In the genomic region with DNA sequence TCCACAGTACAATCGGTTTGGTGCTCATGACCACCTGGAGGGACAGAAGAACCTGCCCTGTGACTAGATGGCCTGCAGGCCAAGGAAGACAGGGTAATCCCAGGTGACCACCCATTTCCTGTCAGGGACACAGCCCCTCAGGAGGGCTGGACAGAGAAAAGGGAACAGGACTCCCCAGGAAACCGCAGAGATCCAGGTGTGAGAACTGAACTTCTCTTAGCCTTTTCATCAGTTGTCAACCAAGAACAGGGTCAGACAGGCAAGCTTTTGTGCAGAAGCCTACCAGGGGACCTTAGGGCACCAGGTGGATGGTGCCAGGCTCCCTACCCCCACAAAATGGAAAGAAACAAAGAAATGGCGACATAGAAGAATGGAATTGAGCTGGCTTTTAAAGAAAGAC, we compare ENCODE assay signal across 10 cellular contexts.
DNase-seq lines count a peak whose midpoint lies in the region; ATAC-seq and TF ChIP-seq lines count a peak whose summit lies in the region.
"Had no signal": no experiment of that assay in that cellular context is flagged by ENCODE, and none has a peak within 500 bp of the region (broad histone marks: within the 10 kb centered on the region; RNA-seq: fewer than 3 reads in every experiment).

No MANE protein-coding gene starts in this region.

- H3K4me3 ChIP-seq in mesenchymal stem cell (ENCODE audit: insufficient read depth in 1 of 2, low read depth in 1 of 2, low read length in 2 of 2) = no peak overlapping the region
- no peak overlapping the region for H3K4me3 ChIP-seq in thyroid gland (replicated peaks in 1 of 3)

- no peaks in the 10 kb centered on the region for H3K27me3 Mint-ChIP-seq in activated naive CD4-positive, alpha-beta T cell treated with anti-CD3 and anti-CD28 coated beads, Interleukin-2, amount 50 U/mL, for 24 hours
- H3K27me3 Mint-ChIP-seq in activated CD8-positive, alpha-beta T cell treated with anti-CD3 and anti-CD28 coated beads for 36 hours = peaks cover 12% of the 10 kb centered on the region

- H2BK12ac ChIP-seq in mesenchymal stem cell (ENCODE audit: low read length in 2 of 2) = peak overlapping the region; percentile 25 to 52

- H3K4me1 ChIP-seq in mesenchymal stem cell (ENCODE audit: control insufficient read depth, insufficient read depth, low read depth, low read length) = peaks cover 39% of the 10 kb centered on the region
- peaks cover 56 to 86% of the 10 kb centered on the region in 2 donors for H3K4me1 ChIP-seq in thyroid gland

- H3K36me3 Mint-ChIP-seq in activated naive CD4-positive, alpha-beta T cell treated with anti-CD3 and anti-CD28 coated beads, Interleukin-2, amount 50 U/mL, for 24 hours = peaks cover 7% of the 10 kb centered on the region
- H3K36me3 Mint-ChIP-seq in activated naive CD4-positive, alpha-beta T cell treated with anti-CD3 and anti-CD28 coated beads, Interleukin-2, amount 50 U/mL, for 72 hours = peaks cover 22 to 25% of the 10 kb centered on the region in 2 donors
- peaks cover 6% of the 10 kb centered on the region for H3K36me3 Mint-ChIP-seq in activated CD8-positive, alpha-beta T cell treated with anti-CD3 and anti-CD28 coated beads for 36 hours (ENCODE audit: low read depth)

- TF ChIP-seq CTCF in activated CD8-positive, alpha-beta T cell treated with anti-CD3 and anti-CD28 coated beads for 36 hours (IDR thresholded peaks at IDR 0.05) = no peak
- no peak for TF ChIP-seq CTCF in thyroid gland (IDR thresholded peaks at IDR 0.05)

- intact Hi-C loops in activated CD8-positive, alpha-beta T cell treated with anti-CD3 and anti-CD28 coated beads for 36 hours (cut with micrococcal nuclease) = loop anchor here (5.0 kb wide), 1 partner anchor 34 kb away; no protein-coding TSS in a partner anchor
- intact Hi-C loops in thyroid gland (cut with DNase I) = loop anchor here (10.0 kb wide), 1 partner anchor 136 kb away; the partner anchor contains the start of gene HDAC4

- H3K23ac ChIP-seq in mesenchymal stem cell (ENCODE audit: low read length in 2 of 2) = no peak overlapping the region

- no peak for TF ChIP-seq POLR2A in thyroid gland (IDR thresholded peaks at IDR 0.05)

- CTCF ChIA-PET in activated CD8-positive, alpha-beta T cell treated with anti-CD3 and anti-CD28 coated beads for 36 hours (lab: Charles Lee) = interaction anchor here (1.0 to 2.4 kb wide), 5 partner anchors 9 to 126 kb away, joined by 3 to 10 read pairs (median 4); no protein-coding TSS in a partner anchor

- 83% methylated on average over 3 of the region's 3 CpGs for WGBS in mesenchymal stem cell
- 83 to 89% methylated on average over 3 of the region's 3 CpGs for WGBS in thyroid gland, 2 donors

- no peak for DNase-seq in activated naive CD4-positive, alpha-beta T cell treated with anti-CD3 and anti-CD28 coated beads, Interleukin-2, amount 50 U/mL, for 72 hours (ENCODE audit: low spot score in 2 of 2)
- peak; percentile 1 for DNase-seq in activated CD8-positive, alpha-beta T cell treated with anti-CD3 and anti-CD28 coated beads for 36 hours
- DNase-seq in mesenchymal stem cell (no peak), thyroid gland (no peak), SW 1271 (lab: John Stamatoyannopoulos, UW) (no peak), anterior cingulate cortex (lab: John Stamatoyannopoulos, UW) (no peak), NOMO-1 (lab: John Stamatoyannopoulos, UW; ENCODE audit: unreplicated experiment in 2 of 2) (no peak)
- DNase-seq: activated naive CD4-positive, alpha-beta T cell; NCI-H1930 had no signal

- no peaks in the 10 kb centered on the region for H3K9me3 ChIP-seq in mesenchymal stem cell (ENCODE audit: control insufficient read depth, low read length)
- H3K9me3 ChIP-seq in thyroid gland = no peaks in the 10 kb centered on the region

- no peak overlapping the region for H3K4me2 ChIP-seq in mesenchymal stem cell (ENCODE audit: low read length, poor library complexity, severe bottlenecking)

- POLR2A ChIA-PET in activated CD8-positive, alpha-beta T cell treated with anti-CD3 and anti-CD28 coated beads for 36 hours (lab: Charles Lee) = no interaction called here

- H3K9me3 Mint-ChIP-seq in activated naive CD4-positive, alpha-beta T cell treated with anti-CD3 and anti-CD28 coated beads, Interleukin-2, amount 50 U/mL, for 24 hours = no peaks in the 10 kb centered on the region
- H3K9me3 Mint-ChIP-seq in activated naive CD4-positive, alpha-beta T cell treated with anti-CD3 and anti-CD28 coated beads, Interleukin-2, amount 50 U/mL, for 72 hours = no peaks in the 10 kb centered on the region
- no peaks in the 10 kb centered on the region for H3K9me3 Mint-ChIP-seq in activated CD8-positive, alpha-beta T cell treated with anti-CD3 and anti-CD28 coated beads for 36 hours

- H2AFZ ChIP-seq in mesenchymal stem cell (ENCODE audit: low read depth, low read length) = no peak overlapping the region

- H3K27ac ChIP-seq in mesenchymal stem cell (ENCODE audit: low read length, poor library complexity, severe bottlenecking) (no peak overlapping the region), thyroid gland (peak overlapping the region; percentile 74 to 91 (median 87))

- H2BK15ac ChIP-seq in mesenchymal stem cell (ENCODE audit: low read depth, poor library complexity, severe bottlenecking) = no peak overlapping the region

- H3K18ac ChIP-seq in mesenchymal stem cell (ENCODE audit: low read depth in 1 of 2, low read length in 2 of 2) = no peak overlapping the region

- ATAC-seq in activated naive CD4-positive, alpha-beta T cell treated with anti-CD3 and anti-CD28 coated beads, Interleukin-2, amount 50 U/mL, for 72 hours = no peak
- ATAC-seq in activated CD8-positive, alpha-beta T cell treated with anti-CD3 and anti-CD28 coated beads for 36 hours = no peak

- H4K91ac ChIP-seq in mesenchymal stem cell (ENCODE audit: low read length) = no peak overlapping the region

- peaks cover 90% of the 10 kb centered on the region for H3K4me1 Mint-ChIP-seq in activated naive CD4-positive, alpha-beta T cell treated with anti-CD3 and anti-CD28 coated beads, Interleukin-2, amount 50 U/mL, for 24 hours
- H3K4me1 Mint-ChIP-seq in activated CD8-positive, alpha-beta T cell treated with anti-CD3 and anti-CD28 coated beads for 36 hours (ENCODE audit: low read depth) = peaks cover 70% of the 10 kb centered on the region

- H2BK5ac ChIP-seq in mesenchymal stem cell (ENCODE audit: low read depth, low read length, poor library complexity, severe bottlenecking) = no peak overlapping the region

- H3K36me3 ChIP-seq in mesenchymal stem cell (ENCODE audit: control insufficient read depth in 1 of 2, insufficient read depth in 2 of 2, low read depth in 1 of 2, low read length in 2 of 2) = no peaks in the 10 kb centered on the region
- no peaks in the 10 kb centered on the region for H3K36me3 ChIP-seq in thyroid gland

- H3K4me3 Mint-ChIP-seq in activated naive CD4-positive, alpha-beta T cell treated with anti-CD3 and anti-CD28 coated beads, Interleukin-2, amount 50 U/mL, for 24 hours = peak overlapping the region; percentile 77
- H3K4me3 Mint-ChIP-seq in activated CD8-positive, alpha-beta T cell treated with anti-CD3 and anti-CD28 coated beads for 36 hours = no peak overlapping the region

- no peak overlapping the region for H3K4ac ChIP-seq in mesenchymal stem cell (ENCODE audit: low read depth in 1 of 2, low read length in 2 of 2)

- no peak overlapping the region for H3K14ac ChIP-seq in mesenchymal stem cell (ENCODE audit: low read length in 2 of 2)

- H3K27me3 ChIP-seq in mesenchymal stem cell (ENCODE audit: control insufficient read depth in 1 of 2, insufficient read depth in 1 of 2, low read length in 2 of 2) = no peaks in the 10 kb centered on the region
- H3K27me3 ChIP-seq in thyroid gland = no peaks in the 10 kb centered on the region

- no peak overlapping the region for H3K9ac ChIP-seq in mesenchymal stem cell (ENCODE audit: low read length)

- peaks cover 70% of the 10 kb centered on the region for H3K79me1 ChIP-seq in mesenchymal stem cell (replicated peaks; ENCODE audit: low read length, poor library complexity, severe bottlenecking)

- no peak overlapping the region for H2BK120ac ChIP-seq in mesenchymal stem cell (ENCODE audit: low read depth, low read length)

- peak overlapping the region; percentile 27 for H3K27ac Mint-ChIP-seq in activated naive CD4-positive, alpha-beta T cell treated with anti-CD3 and anti-CD28 coated beads, Interleukin-2, amount 50 U/mL, for 24 hours
- H3K27ac Mint-ChIP-seq in activated naive CD4-positive, alpha-beta T cell treated with anti-CD3 and anti-CD28 coated beads, Interleukin-2, amount 50 U/mL, for 72 hours = peak overlapping the region in 1 of 2 donors; percentile 98
- H3K27ac Mint-ChIP-seq in activated CD8-positive, alpha-beta T cell treated with anti-CD3 and anti-CD28 coated beads for 36 hours = peak overlapping the region; percentile 18

- H4K8ac ChIP-seq in mesenchymal stem cell (ENCODE audit: low read length) = peak overlapping the region; percentile 40

- peak overlapping the region; percentile 51 for H2AK5ac ChIP-seq in mesenchymal stem cell (ENCODE audit: low read length, severe bottlenecking)
